In genomic region chr10:118960166-118961090, GRCh38 we compare ENCODE assay signal across 15 cellular contexts.
DNase-seq lines count a peak whose midpoint lies in the region; ATAC-seq and TF ChIP-seq lines count a peak whose summit lies in the region.
"Had no signal": no experiment of that assay in that cellular context is flagged by ENCODE, and none has a peak within 500 bp of the region (broad histone marks: within the 10 kb centered on the region; RNA-seq: fewer than 3 reads in every experiment).

No MANE protein-coding gene starts in this region.

- H3K79me1 ChIP-seq in trophoblast cell (ENCODE audit: low read length) = peaks cover 10% of the 10 kb centered on the region

- no peak for TF ChIP-seq CTCF in Panc1 (IDR thresholded peaks at IDR 0.05)
- TF ChIP-seq CTCF in esophagus squamous epithelium (IDR thresholded peaks at IDR 0.05) = no peak
- TF ChIP-seq CTCF in endothelial cell (IDR thresholded peaks at IDR 0.05; ENCODE audit: unreplicated experiment) = no peak

- H3K27ac Mint-ChIP-seq in endothelial cell (ENCODE audit: unreplicated experiment) = no peak overlapping the region
- H3K27ac Mint-ChIP-seq: activated CD4-positive, alpha-beta T cell treated with anti-CD3 and anti-CD28 coated beads for 36 hours; activated naive CD8-positive, alpha-beta T cell treated with anti-CD3 and anti-CD28 coated beads for 36 hours; T-helper 1 cell treated with Interleukin-12 subunit alpha and Interleukin-12 subunit beta and Interleukin-4 antibody, amounts not matched to agents 30 μg/mL and 1 μg/mL, for 36 hours had no signal

- CTCF ChIA-PET in Panc1 (lab: Charles Lee) = interaction anchor here (0.6 kb wide), 1 partner anchor 18 kb away, joined by 5 read pairs; no protein-coding TSS in a partner anchor

- no peaks in the 10 kb centered on the region for H3K36me3 ChIP-seq in Panc1 (ENCODE audit: control insufficient read depth, insufficient read depth, low read length)
- H3K36me3 ChIP-seq in esophagus squamous epithelium = no peaks in the 10 kb centered on the region
- no peaks in the 10 kb centered on the region for H3K36me3 ChIP-seq in trophoblast cell (ENCODE audit: control insufficient read depth in 1 of 2, insufficient read depth in 2 of 2, low read length in 2 of 2)

- peak overlapping the region; percentile 76 for H4K91ac ChIP-seq in trophoblast cell (ENCODE audit: low read depth, low read length)

- H3K27me3 ChIP-seq in Panc1 (ENCODE audit: control insufficient read depth, insufficient read depth, low read length) (no peaks in the 10 kb centered on the region), esophagus squamous epithelium (peaks cover 0 to 2% (median 0%) of the 10 kb centered on the region in 4 donors), trophoblast cell (ENCODE audit: insufficient read depth, low read length) (no peaks in the 10 kb centered on the region)

- H3K9me3 Mint-ChIP-seq in endothelial cell (ENCODE audit: unreplicated experiment) = no peaks in the 10 kb centered on the region
- H3K9me3 Mint-ChIP-seq: activated naive CD8-positive, alpha-beta T cell treated with anti-CD3 and anti-CD28 coated beads for 36 hours; neural crest cell; T-helper 1 cell treated with Interleukin-12 subunit alpha and Interleukin-12 subunit beta and Interleukin-4 antibody, amounts not matched to agents 30 μg/mL and 1 μg/mL, for 36 hours had no signal

- DNase-seq in ELF-1 (ENCODE audit: low read depth, low spot score) = peak; percentile 78
- no peak for DNase-seq in Panc1 (ENCODE audit: low read depth, low spot score)
- no peak for DNase-seq in esophagus squamous epithelium (lab: John Stamatoyannopoulos, UW)
- DNase-seq in trophoblast cell = peak; percentile 79 to 80
- no peak for DNase-seq in DMS114 treated with DMSO at 0.1 percent for 48 hours (lab: John Stamatoyannopoulos, UW; ENCODE audit: unreplicated experiment)
- DNase-seq in NCI-H524 treated with DMSO at 0.1 percent for 48 hours (lab: John Stamatoyannopoulos, UW) = no peak
- no peak for DNase-seq in endothelial cell (ENCODE audit: low spot score)
- no peak for DNase-seq in NCI-H2227 (lab: John Stamatoyannopoulos, UW; ENCODE audit: unreplicated experiment)
- DNase-seq: activated CD4-positive, alpha-beta T cell treated with anti-CD3 and anti-CD28 coated beads for 36 hours; activated naive CD8-positive, alpha-beta T cell treated with anti-CD3 and anti-CD28 coated beads for 36 hours; NCI-H146; NCI-H524 had no signal

- intact Hi-C loops in Panc1 (cut with micrococcal nuclease; ENCODE audit: unreplicated experiment) = no loop called here
- intact Hi-C loops in esophagus squamous epithelium (cut with DNase I) = no loop called here

- no peak overlapping the region for H3K23ac ChIP-seq in trophoblast cell (ENCODE audit: low read length)

- no peak overlapping the region for H3K14ac ChIP-seq in trophoblast cell (ENCODE audit: low read length)

- H3K79me2 ChIP-seq in trophoblast cell (ENCODE audit: control insufficient read depth, insufficient read depth, low read length, poor library complexity) = peaks cover 4% of the 10 kb centered on the region

- no peak for TF ChIP-seq POLR2A in esophagus squamous epithelium (IDR thresholded peaks at IDR 0.05)

- WGBS in esophagus squamous epithelium, 2 donors = 60 to 83% methylated on average over 12 to 13 of the region's 17 CpGs
- WGBS in trophoblast cell (ENCODE audit: extremely low coverage, insufficient coverage, insufficient read length) = no CpG with 5 or more reads among the region's 17 CpGs

- no peak overlapping the region for H3K4ac ChIP-seq in trophoblast cell (ENCODE audit: low read depth, low read length)

- H3K27me3 Mint-ChIP-seq in endothelial cell (ENCODE audit: unreplicated experiment) = peaks cover 3% of the 10 kb centered on the region
- H3K27me3 Mint-ChIP-seq: activated naive CD8-positive, alpha-beta T cell treated with anti-CD3 and anti-CD28 coated beads for 36 hours had no signal

- no peak overlapping the region for H3K4me2 ChIP-seq in trophoblast cell (ENCODE audit: low read length)

- peaks cover 4% of the 10 kb centered on the region for H3K36me3 Mint-ChIP-seq in endothelial cell (ENCODE audit: low read depth, unreplicated experiment)
- H3K36me3 Mint-ChIP-seq: activated naive CD8-positive, alpha-beta T cell treated with anti-CD3 and anti-CD28 coated beads for 36 hours had no signal

- no peak overlapping the region for H4K8ac ChIP-seq in trophoblast cell (ENCODE audit: low read depth, low read length)

- H3K4me3 Mint-ChIP-seq in endothelial cell (ENCODE audit: unreplicated experiment) = no peak overlapping the region
- H3K4me3 Mint-ChIP-seq: activated CD4-positive, alpha-beta T cell treated with anti-CD3 and anti-CD28 coated beads for 36 hours; activated naive CD8-positive, alpha-beta T cell treated with anti-CD3 and anti-CD28 coated beads for 36 hours; neural crest cell; T-helper 1 cell treated with Interleukin-12 subunit alpha and Interleukin-12 subunit beta and Interleukin-4 antibody, amounts not matched to agents 30 μg/mL and 1 μg/mL, for 36 hours had no signal

- no peak overlapping the region for H4K12ac ChIP-seq in trophoblast cell (ENCODE audit: low read depth, low read length)

- H3K4me1 ChIP-seq in Panc1 (ENCODE audit: control insufficient read depth, insufficient read depth, low read length) (peaks cover 26% of the 10 kb centered on the region), esophagus squamous epithelium (peaks cover 14 to 36% (median 19%) of the 10 kb centered on the region in 3 donors), trophoblast cell (ENCODE audit: control insufficient read depth in 1 of 2, insufficient read depth in 2 of 2, low read length in 2 of 2) (peaks cover 25 to 26% of the 10 kb centered on the region in 2 experiments)

- no peak overlapping the region for H2AFZ ChIP-seq in trophoblast cell (ENCODE audit: insufficient read depth, low read length, poor library complexity)

- H3K4me3 ChIP-seq in Panc1 (ENCODE audit: low read depth in 2 of 2, low read length in 2 of 2) (no peak overlapping the region), esophagus squamous epithelium (no peak overlapping the region), trophoblast cell (ENCODE audit: low read depth, low read length) (no peak overlapping the region)
- H3K4me3 ChIP-seq: lung had no signal

- no peak overlapping the region for H3K18ac ChIP-seq in trophoblast cell (ENCODE audit: low read length)

- ATAC-seq in Panc1 = peak; percentile 18; the same call in 1 of the 2 replicates
- ATAC-seq: activated CD4-positive, alpha-beta T cell treated with anti-CD3 and anti-CD28 coated beads for 36 hours had no signal

- peak overlapping the region; percentile 2 for H2BK120ac ChIP-seq in trophoblast cell (ENCODE audit: insufficient read depth, low read length, poor library complexity)

- H3K9ac ChIP-seq in trophoblast cell (ENCODE audit: low read length) = no peak overlapping the region

- H2AK5ac ChIP-seq in trophoblast cell (ENCODE audit: low read length) = no peak overlapping the region

- H3K27ac ChIP-seq in Panc1 (ENCODE audit: low read length) = peak overlapping the region; percentile 78; the same call in 1 of the 2 replicates
- peak overlapping the region; percentile 4 to 29 (median 24) for H3K27ac ChIP-seq in esophagus squamous epithelium
- H3K27ac ChIP-seq in trophoblast cell (ENCODE audit: low read depth, low read length) = peak overlapping the region; percentile 55

- no peaks in the 10 kb centered on the region for H3K4me1 Mint-ChIP-seq in endothelial cell (ENCODE audit: unreplicated experiment)
- H3K4me1 Mint-ChIP-seq: activated CD4-positive, alpha-beta T cell treated with anti-CD3 and anti-CD28 coated beads for 36 hours had no signal

- no peaks in the 10 kb centered on the region for H3K9me3 ChIP-seq in Panc1 (ENCODE audit: control insufficient read depth, insufficient read depth, low read depth, low read length)
- no peaks in the 10 kb centered on the region for H3K9me3 ChIP-seq in esophagus squamous epithelium
- peaks cover 1% of the 10 kb centered on the region for H3K9me3 ChIP-seq in trophoblast cell (ENCODE audit: insufficient read depth, low read depth, low read length)

- no peak overlapping the region for H2BK12ac ChIP-seq in trophoblast cell (ENCODE audit: low read length)

- no peak overlapping the region for H2BK5ac ChIP-seq in trophoblast cell (ENCODE audit: low read depth, low read length, poor library complexity)

- no TSS peak for BruUV-seq in Panc1 (replicated peaks; lab: Mats Ljungman, UMichigan)

- POLR2A ChIA-PET in Panc1 (lab: Charles Lee) = no interaction called here

- in situ Hi-C loops in Panc1 (cut with HindIII; ENCODE audit: low pct_unique_long_range_greater_than_20kb, low sequenced_read_pairs) = no loop called here

Comparison
In these comparisons a context has a peak if more than half of its experiments do, and no peak if none do; other contexts are left out.
1. DNase-seq: peak in ELF-1 (single experiment) and trophoblast cell (2 of 2); none in Panc1 (single experiment), esophagus squamous epithelium (single experiment), DMS114 treated with DMSO at 0.1 percent for 48 hours (single experiment), NCI-H524 treated with DMSO at 0.1 percent for 48 hours (single experiment), endothelial cell (single experiment) and NCI-H2227 (single experiment).
2. H3K27ac ChIP-seq: peak in every context shown above with its lines; median percentile 78 in Panc1; 55 in trophoblast cell; 24 in esophagus squamous epithelium.